1 cellular context compared by ENCODE assay signal in the genomic region with DNA sequence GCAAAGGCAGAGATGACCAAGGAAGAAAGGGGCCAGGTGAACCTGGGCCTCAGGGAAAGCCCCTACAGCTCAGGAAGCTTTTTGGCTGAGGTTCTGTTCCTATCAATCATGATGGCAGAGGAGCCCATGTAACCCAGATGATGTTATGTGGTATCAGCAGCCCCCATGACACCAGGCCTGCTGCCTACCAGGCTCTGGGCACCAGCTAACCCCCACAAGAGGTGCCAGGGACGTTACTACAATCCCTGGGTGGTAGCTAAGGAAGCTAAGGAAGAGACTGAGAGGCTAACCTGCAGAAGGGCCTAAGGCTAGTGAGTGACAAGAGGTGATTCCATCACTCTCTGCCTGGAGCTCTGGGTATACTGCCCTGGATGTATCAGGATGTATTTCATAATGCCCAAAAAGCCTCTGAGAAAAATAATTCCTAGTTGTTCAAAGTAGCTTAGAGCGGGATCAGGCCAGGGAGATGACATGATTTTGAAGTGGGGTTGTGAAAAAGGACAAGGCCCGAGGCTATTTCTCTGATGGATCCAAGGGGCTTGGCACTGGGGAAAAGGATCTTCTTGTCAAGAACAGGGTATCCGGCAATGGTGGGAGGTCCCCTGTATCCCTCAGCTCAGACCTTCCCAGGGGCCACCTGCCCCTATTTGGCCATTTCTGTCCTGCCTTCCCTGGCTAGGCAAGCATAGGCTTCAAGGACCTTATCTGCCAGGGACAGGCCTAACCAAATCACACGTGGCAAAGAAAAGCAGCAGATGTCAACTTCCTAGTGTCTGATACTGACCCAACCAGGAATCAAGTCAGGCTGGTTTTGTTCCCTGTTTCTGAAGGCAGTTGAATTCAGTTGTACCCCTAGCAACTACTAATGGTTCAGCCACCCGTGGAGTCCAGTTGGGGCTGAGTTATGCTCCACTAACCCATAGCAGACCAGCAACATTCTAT.
TF ChIP-seq lines count a peak whose summit lies in the region.

No MANE protein-coding gene starts in this region.

TF ChIP-seq in K562, 482 proteins besides CTCF, POLR2A, EP300 and RAD21 (continued from another document and continues in another):
- TF ChIP-seq, protein P1, sequence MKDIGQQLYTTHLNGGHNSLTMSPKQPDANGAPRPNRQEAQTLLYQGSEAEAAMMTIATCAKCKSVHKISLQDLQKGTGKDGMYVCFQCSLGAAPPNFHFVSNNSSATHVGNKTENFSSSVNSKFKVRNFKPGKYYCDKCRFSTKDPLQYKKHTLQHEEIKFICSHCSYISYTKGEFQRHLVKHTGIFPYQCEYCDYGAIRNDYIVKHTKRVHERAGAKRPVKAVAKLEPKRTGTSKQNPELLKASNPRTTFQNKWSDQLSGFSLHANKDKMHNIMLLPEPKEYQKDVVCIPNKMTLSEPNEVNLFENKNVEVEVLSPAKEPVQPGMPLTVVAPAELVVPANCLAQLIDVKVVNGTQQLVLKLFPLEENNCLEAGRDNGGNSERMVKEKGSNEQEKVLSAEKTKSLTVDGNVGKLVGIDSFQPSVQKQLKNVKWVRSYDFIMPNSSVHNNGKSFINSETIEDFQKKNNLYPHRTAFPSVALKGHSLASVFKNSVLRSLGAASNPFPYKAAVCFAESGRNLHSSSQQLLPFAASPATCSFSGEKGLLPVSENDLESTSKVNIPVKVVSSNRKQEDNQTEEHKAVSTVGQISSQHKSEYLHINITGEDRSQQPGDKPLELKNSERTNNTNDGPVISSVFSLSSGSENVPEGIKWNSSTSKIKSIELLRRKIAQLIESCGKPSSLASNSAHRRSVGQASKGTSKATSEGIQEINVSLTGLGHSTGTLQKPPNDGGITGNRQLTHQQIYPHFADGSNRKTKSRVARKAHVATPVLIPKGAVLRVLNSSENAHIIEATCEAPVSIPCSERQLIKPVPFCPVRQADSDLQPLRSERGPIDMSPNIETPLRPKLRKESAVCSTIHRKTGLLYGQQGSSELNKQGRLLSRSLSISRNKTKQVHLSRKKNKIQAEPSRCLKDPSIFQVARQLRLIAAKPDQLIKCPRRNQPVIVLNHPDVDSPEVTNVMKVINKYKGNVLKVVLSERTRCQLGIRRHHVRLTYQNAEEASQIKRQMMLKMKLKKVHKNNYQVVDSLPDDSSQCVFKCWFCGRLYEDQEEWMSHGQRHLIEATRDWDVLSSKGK (CRISPR knock-in tag; IDR thresholded peaks at IDR 0.05), result no peak
- TF ChIP-seq, protein P2, sequence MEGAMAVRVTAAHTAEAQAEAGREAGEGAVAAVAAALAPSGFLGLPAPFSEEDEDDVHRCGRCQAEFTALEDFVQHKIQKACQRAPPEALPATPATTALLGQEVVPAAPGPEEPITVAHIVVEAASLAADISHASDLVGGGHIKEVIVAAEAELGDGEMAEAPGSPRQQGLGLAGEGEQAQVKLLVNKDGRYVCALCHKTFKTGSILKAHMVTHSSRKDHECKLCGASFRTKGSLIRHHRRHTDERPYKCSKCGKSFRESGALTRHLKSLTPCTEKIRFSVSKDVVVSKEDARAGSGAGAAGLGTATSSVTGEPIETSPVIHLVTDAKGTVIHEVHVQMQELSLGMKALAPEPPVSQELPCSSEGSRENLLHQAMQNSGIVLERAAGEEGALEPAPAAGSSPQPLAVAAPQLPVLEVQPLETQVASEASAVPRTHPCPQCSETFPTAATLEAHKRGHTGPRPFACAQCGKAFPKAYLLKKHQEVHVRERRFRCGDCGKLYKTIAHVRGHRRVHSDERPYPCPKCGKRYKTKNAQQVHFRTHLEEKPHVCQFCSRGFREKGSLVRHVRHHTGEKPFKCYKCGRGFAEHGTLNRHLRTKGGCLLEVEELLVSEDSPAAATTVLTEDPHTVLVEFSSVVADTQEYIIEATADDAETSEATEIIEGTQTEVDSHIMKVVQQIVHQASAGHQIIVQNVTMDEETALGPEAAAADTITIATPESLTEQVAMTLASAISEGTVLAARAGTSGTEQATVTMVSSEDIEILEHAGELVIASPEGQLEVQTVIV (CRISPR knock-in tag; IDR thresholded peaks at IDR 0.05; ENCODE audit: borderline replicate concordance), result no peak
- TF ChIP-seq CREM (IDR thresholded peaks at IDR 0.05; ENCODE audit: low read depth) (no peak), HDGF (IDR thresholded peaks at IDR 0.05) (no peak), MAFK (IDR thresholded peaks at IDR 0.05; ENCODE audit: low read length) (no peak), SIX5 (IDR thresholded peaks at IDR 0.05; ENCODE audit: borderline replicate concordance in 1 of 2, insufficient read depth in 1 of 2, low read depth in 1 of 2, low read length in 2 of 2) (no peak), ZNF583 (CRISPR knock-in tag; IDR thresholded peaks at IDR 0.05) (0 out of 2 replicates have a peak, but pooled peaks have one; percentile 38), SRSF3 (IDR thresholded peaks at IDR 0.05; ENCODE audit: insufficient read depth, low read length) (no peak), HDAC3 (IDR thresholded peaks at IDR 0.05; ENCODE audit: borderline replicate concordance, partially characterized antibody) (no peak), ZNF57 (CRISPR knock-in tag; IDR thresholded peaks at IDR 0.05) (no peak), TEAD1 (CRISPR knock-in tag; IDR thresholded peaks at IDR 0.05) (no peak), CEBPG (CRISPR knock-in tag; IDR thresholded peaks at IDR 0.05) (no peak), CEBPG (tag; conservative IDR thresholded peaks at IDR 0.05 in 1 of 2, IDR thresholded peaks at IDR 0.05 in 1 of 2) (no peak), HMG20A (CRISPR knock-in tag; conservative IDR thresholded peaks at IDR 0.05) (no peak), MAFG (tag; conservative IDR thresholded peaks at IDR 0.05) (no peak), ASH1L (IDR thresholded peaks at IDR 0.05; ENCODE audit: borderline replicate concordance, low read depth, partially characterized antibody) (no peak), PCBP1 (IDR thresholded peaks at IDR 0.05; ENCODE audit: low read depth, low read length, poor library complexity, severe bottlenecking) (no peak), ZNF354B (CRISPR knock-in tag; IDR thresholded peaks at IDR 0.05) (no peak), ZNF699 (CRISPR knock-in tag; IDR thresholded peaks at IDR 0.05; ENCODE audit: insufficient replicate concordance) (no peak), ZC3H8 (IDR thresholded peaks at IDR 0.05) (no peak), NR1H2 (CRISPR knock-in tag; IDR thresholded peaks at IDR 0.05) (no peak), PCBP2 (IDR thresholded peaks at IDR 0.05; ENCODE audit: low read depth, low read length, poor library complexity, severe bottlenecking) (no peak), ZNF785 (CRISPR knock-in tag; IDR thresholded peaks at IDR 0.05) (no peak), TAF9B (IDR thresholded peaks at IDR 0.05; ENCODE audit: partially characterized antibody) (no peak), SMARCA4 (IDR thresholded peaks at IDR 0.05) (peak; percentile 79), ZNF778 (CRISPR knock-in tag; IDR thresholded peaks at IDR 0.05) (no peak), SNRNP70 (optimal IDR thresholded peaks at IDR 0.05; ENCODE audit: low read depth, low read length) (no peak), GABPA (tag; conservative IDR thresholded peaks at IDR 0.05; ENCODE audit: low read depth) (no peak), TCF7 (IDR thresholded peaks at IDR 0.05; ENCODE audit: borderline replicate concordance) (no peak), RBM25 (IDR thresholded peaks at IDR 0.05; ENCODE audit: low read depth, low read length, severe bottlenecking) (no peak), ZBTB8A (IDR thresholded peaks at IDR 0.05; ENCODE audit: partially characterized antibody) (no peak), NCOA2 (IDR thresholded peaks at IDR 0.05; ENCODE audit: partially characterized antibody in 2 of 2) (no peak), DMBX1 (CRISPR knock-in tag; IDR thresholded peaks at IDR 0.05; ENCODE audit: borderline replicate concordance) (0 out of 2 replicates have a peak, but pooled peaks have one; percentile 47), SMAD2 (IDR thresholded peaks at IDR 0.05; ENCODE audit: low read depth, low read length) (no peak), ZNF668 (CRISPR knock-in tag; IDR thresholded peaks at IDR 0.05) (no peak), KLF6 (CRISPR knock-in tag; IDR thresholded peaks at IDR 0.05; ENCODE audit: borderline replicate concordance) (no peak), HDAC1 (IDR thresholded peaks at IDR 0.05) (no peak), GATAD2A (IDR thresholded peaks at IDR 0.05) (no peak), FOXK1 (CRISPR knock-in tag; IDR thresholded peaks at IDR 0.05; ENCODE audit: borderline replicate concordance) (no peak), DACH1 (IDR thresholded peaks at IDR 0.05; ENCODE audit: partially characterized antibody) (no peak), HDAC2 (IDR thresholded peaks at IDR 0.05) (no peak), MTA1 (IDR thresholded peaks at IDR 0.05; ENCODE audit: borderline replicate concordance) (no peak), DNMT1 (IDR thresholded peaks at IDR 0.05) (no peak), POLR3G (IDR thresholded peaks at IDR 0.05; ENCODE audit: extremely low read depth, insufficient read length, insufficient replicate concordance) (no peak), SRSF7 (optimal IDR thresholded peaks at IDR 0.05; ENCODE audit: low read depth, low read length) (no peak), ZNF3 (CRISPR knock-in tag; IDR thresholded peaks at IDR 0.05) (no peak), POLR2B (IDR thresholded peaks at IDR 0.05; ENCODE audit: low read depth, partially characterized antibody) (no peak), ZNF431 (CRISPR knock-in tag; IDR thresholded peaks at IDR 0.05) (no peak), NFYB (IDR thresholded peaks at IDR 0.05; ENCODE audit: extremely low read depth, insufficient read length) (no peak), U2AF2 (optimal IDR thresholded peaks at IDR 0.05; ENCODE audit: low read depth, low read length) (no peak), ZNF561 (CRISPR knock-in tag; conservative IDR thresholded peaks at IDR 0.05) (no peak)
- TF ChIP-seq, protein P3, sequence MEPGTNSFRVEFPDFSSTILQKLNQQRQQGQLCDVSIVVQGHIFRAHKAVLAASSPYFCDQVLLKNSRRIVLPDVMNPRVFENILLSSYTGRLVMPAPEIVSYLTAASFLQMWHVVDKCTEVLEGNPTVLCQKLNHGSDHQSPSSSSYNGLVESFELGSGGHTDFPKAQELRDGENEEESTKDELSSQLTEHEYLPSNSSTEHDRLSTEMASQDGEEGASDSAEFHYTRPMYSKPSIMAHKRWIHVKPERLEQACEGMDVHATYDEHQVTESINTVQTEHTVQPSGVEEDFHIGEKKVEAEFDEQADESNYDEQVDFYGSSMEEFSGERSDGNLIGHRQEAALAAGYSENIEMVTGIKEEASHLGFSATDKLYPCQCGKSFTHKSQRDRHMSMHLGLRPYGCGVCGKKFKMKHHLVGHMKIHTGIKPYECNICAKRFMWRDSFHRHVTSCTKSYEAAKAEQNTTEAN (CRISPR knock-in tag; IDR thresholded peaks at IDR 0.05), result no peak
- TF ChIP-seq, protein P4, sequence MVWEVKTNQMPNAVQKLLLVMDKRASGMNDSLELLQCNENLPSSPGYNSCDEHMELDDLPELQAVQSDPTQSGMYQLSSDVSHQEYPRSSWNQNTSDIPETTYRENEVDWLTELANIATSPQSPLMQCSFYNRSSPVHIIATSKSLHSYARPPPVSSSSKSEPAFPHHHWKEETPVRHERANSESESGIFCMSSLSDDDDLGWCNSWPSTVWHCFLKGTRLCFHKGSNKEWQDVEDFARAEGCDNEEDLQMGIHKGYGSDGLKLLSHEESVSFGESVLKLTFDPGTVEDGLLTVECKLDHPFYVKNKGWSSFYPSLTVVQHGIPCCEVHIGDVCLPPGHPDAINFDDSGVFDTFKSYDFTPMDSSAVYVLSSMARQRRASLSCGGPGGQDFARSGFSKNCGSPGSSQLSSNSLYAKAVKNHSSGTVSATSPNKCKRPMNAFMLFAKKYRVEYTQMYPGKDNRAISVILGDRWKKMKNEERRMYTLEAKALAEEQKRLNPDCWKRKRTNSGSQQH (CRISPR knock-in tag; IDR thresholded peaks at IDR 0.05), result no peak
- TF ChIP-seq, protein P5, sequence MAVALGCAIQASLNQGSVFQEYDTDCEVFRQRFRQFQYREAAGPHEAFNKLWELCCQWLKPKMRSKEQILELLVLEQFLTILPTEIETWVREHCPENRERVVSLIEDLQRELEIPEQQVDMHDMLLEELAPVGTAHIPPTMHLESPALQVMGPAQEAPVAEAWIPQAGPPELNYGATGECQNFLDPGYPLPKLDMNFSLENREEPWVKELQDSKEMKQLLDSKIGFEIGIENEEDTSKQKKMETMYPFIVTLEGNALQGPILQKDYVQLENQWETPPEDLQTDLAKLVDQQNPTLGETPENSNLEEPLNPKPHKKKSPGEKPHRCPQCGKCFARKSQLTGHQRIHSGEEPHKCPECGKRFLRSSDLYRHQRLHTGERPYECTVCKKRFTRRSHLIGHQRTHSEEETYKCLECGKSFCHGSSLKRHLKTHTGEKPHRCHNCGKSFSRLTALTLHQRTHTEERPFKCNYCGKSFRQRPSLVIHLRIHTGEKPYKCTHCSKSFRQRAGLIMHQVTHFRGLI (CRISPR knock-in tag; IDR thresholded peaks at IDR 0.05), result no peak
- TF ChIP-seq, protein P6, sequence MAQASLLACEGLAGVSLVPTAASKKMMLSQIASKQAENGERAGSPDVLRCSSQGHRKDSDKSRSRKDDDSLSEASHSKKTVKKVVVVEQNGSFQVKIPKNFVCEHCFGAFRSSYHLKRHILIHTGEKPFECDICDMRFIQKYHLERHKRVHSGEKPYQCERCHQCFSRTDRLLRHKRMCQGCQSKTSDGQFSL (CRISPR knock-in tag; IDR thresholded peaks at IDR 0.05), result no peak
- TF ChIP-seq, protein P6 (tag; IDR thresholded peaks at IDR 0.05), result no peak
- TF ChIP-seq, protein P7, sequence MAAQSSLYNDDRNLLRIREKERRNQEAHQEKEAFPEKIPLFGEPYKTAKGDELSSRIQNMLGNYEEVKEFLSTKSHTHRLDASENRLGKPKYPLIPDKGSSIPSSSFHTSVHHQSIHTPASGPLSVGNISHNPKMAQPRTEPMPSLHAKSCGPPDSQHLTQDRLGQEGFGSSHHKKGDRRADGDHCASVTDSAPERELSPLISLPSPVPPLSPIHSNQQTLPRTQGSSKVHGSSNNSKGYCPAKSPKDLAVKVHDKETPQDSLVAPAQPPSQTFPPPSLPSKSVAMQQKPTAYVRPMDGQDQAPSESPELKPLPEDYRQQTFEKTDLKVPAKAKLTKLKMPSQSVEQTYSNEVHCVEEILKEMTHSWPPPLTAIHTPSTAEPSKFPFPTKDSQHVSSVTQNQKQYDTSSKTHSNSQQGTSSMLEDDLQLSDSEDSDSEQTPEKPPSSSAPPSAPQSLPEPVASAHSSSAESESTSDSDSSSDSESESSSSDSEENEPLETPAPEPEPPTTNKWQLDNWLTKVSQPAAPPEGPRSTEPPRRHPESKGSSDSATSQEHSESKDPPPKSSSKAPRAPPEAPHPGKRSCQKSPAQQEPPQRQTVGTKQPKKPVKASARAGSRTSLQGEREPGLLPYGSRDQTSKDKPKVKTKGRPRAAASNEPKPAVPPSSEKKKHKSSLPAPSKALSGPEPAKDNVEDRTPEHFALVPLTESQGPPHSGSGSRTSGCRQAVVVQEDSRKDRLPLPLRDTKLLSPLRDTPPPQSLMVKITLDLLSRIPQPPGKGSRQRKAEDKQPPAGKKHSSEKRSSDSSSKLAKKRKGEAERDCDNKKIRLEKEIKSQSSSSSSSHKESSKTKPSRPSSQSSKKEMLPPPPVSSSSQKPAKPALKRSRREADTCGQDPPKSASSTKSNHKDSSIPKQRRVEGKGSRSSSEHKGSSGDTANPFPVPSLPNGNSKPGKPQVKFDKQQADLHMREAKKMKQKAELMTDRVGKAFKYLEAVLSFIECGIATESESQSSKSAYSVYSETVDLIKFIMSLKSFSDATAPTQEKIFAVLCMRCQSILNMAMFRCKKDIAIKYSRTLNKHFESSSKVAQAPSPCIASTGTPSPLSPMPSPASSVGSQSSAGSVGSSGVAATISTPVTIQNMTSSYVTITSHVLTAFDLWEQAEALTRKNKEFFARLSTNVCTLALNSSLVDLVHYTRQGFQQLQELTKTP (IDR thresholded peaks at IDR 0.05; ENCODE audit: low read depth in 1 of 2, partially characterized antibody in 2 of 2), result no peak
